12 cellular contexts compared by ENCODE assay signal in genomic region chr2:85852078-85852790, GRCh38. TPM values are rescaled to one million over a fixed set of nuclear protein-coding genes. Genes with fewer than 3 reads are reported as not detected.
DNase-seq lines count a peak whose midpoint lies in the region; ATAC-seq and TF ChIP-seq lines count a peak whose summit lies in the region.
"Had no signal": no experiment of that assay in that cellular context is flagged by ENCODE, and none has a peak within 500 bp of the region (broad histone marks: within the 10 kb centered on the region; RNA-seq: fewer than 3 reads in every experiment).

No MANE protein-coding gene starts in this region.

- H3K9me3 ChIP-seq in OCI-LY1 (ENCODE audit: low read length): peaks cover 6% of the 10 kb centered on the region; the same call in 1 of the 2 replicates
- no peaks in the 10 kb centered on the region for H3K9me3 ChIP-seq in duodenal mucosa (ENCODE audit: control insufficient read depth in 1 of 2, low read length in 2 of 2)

- peaks cover 30% of the 10 kb centered on the region for H3K4me1 ChIP-seq in OCI-LY1 (ENCODE audit: insufficient read depth, low read length, severe bottlenecking)
- peaks cover 15 to 16% of the 10 kb centered on the region in 2 donors for H3K4me1 ChIP-seq in duodenal mucosa (ENCODE audit: control insufficient read depth in 1 of 2, insufficient read depth in 2 of 2, low read length in 2 of 2)

- ATAC-seq in stimulated activated effector memory CD8-positive, alpha-beta T cell treated with anti-CD3 and anti-CD28 coated beads, Interleukin-12 subunit alpha, Interleukin-12 subunit beta, amount 100 ng/mL, for 72 hours: no peak
- no peak for ATAC-seq in GM18520 (IDR thresholded peaks at IDR 0.05; ENCODE audit: unreplicated experiment)

- H3K36me3 ChIP-seq in GM06990 (ENCODE audit: control insufficient read depth, insufficient read depth, low read length) (no peaks in the 10 kb centered on the region), OCI-LY1 (ENCODE audit: insufficient read depth, low read length) (peaks cover 16% of the 10 kb centered on the region), duodenal mucosa (ENCODE audit: control insufficient read depth in 1 of 2, insufficient read depth in 2 of 2, low read length in 2 of 2) (peaks cover 0 to 3% of the 10 kb centered on the region in 2 donors)
- H3K36me3 ChIP-seq: WERI-Rb-1 had no signal

- DNase-seq in GM06990 (ENCODE audit: extremely low read depth, insufficient read length) (no peak), posterior vena cava (ENCODE audit: low spot score) (no peak), epidermal melanocyte (ENCODE audit: insufficient read length, low spot score) (no peak)
- DNase-seq in stimulated activated effector memory CD8-positive, alpha-beta T cell treated with anti-CD3 and anti-CD28 coated beads, Interleukin-12 subunit alpha, Interleukin-12 subunit beta, amount 100 ng/mL, for 72 hours (ENCODE audit: low spot score in 2 of 2): peak in 1 of 2 donors; percentile 47
- DNase-seq: amniotic stem cell, DMS53, nephron progenitor cell, RPMI8226, WERI-Rb-1 had no signal

- no peaks in the 10 kb centered on the region for H3K79me2 ChIP-seq in OCI-LY1 (ENCODE audit: insufficient read depth, low read length)

- H3K4me3 Mint-ChIP-seq in stimulated activated effector memory CD8-positive, alpha-beta T cell treated with anti-CD3 and anti-CD28 coated beads, Interleukin-12 subunit alpha, Interleukin-12 subunit beta, amount 100 ng/mL, for 72 hours: peak overlapping the region; percentile 74
- H3K4me3 Mint-ChIP-seq: nephron progenitor cell had no signal

- peak overlapping the region; percentile 97 for H3K27ac Mint-ChIP-seq in stimulated activated effector memory CD8-positive, alpha-beta T cell treated with anti-CD3 and anti-CD28 coated beads, Interleukin-12 subunit alpha, Interleukin-12 subunit beta, amount 100 ng/mL, for 72 hours

- H3K27me3 ChIP-seq in GM06990 (replicated peaks; ENCODE audit: control insufficient read depth, insufficient read depth, low read length): no peaks in the 10 kb centered on the region
- no peaks in the 10 kb centered on the region for H3K27me3 ChIP-seq in OCI-LY1 (ENCODE audit: insufficient read depth, low read length)
- no peaks in the 10 kb centered on the region for H3K27me3 ChIP-seq in duodenal mucosa (ENCODE audit: control insufficient read depth in 1 of 2, insufficient read depth in 2 of 2, low read length in 2 of 2)

- H2AFZ ChIP-seq in OCI-LY1 (ENCODE audit: low read length): no peak overlapping the region; the same call in 1 of the 2 replicates

- H3K27ac ChIP-seq in OCI-LY1 (ENCODE audit: low read depth, low read length, poor library complexity, severe bottlenecking) (peak overlapping the region; percentile 83), duodenal mucosa (ENCODE audit: low read depth, low read length) (no peak overlapping the region)
- H3K27ac ChIP-seq: WERI-Rb-1 had no signal

- H3K4me2 ChIP-seq in OCI-LY1 (ENCODE audit: low read length): peak overlapping the region; percentile 75

- peak overlapping the region; percentile 4; the same call in 1 of the 2 replicates for H3K4me3 ChIP-seq in GM06990 (replicated peaks; ENCODE audit: low read depth, low read length)
- H3K4me3 ChIP-seq in OCI-LY1 (ENCODE audit: low read depth, low read length, poor library complexity, severe bottlenecking): peak overlapping the region; percentile 47
- peak overlapping the region; percentile 32 to 38 for H3K4me3 ChIP-seq in duodenal mucosa (ENCODE audit: low read depth in 1 of 2, low read length in 2 of 2)

- H3F3A ChIP-seq in OCI-LY1 (ENCODE audit: insufficient read depth, low read length): no peaks in the 10 kb centered on the region; the same call in 1 of the 2 replicates

- intact Hi-C loops in posterior vena cava (cut with DNase I): no loop called here

- no peak for TF ChIP-seq CTCF in GM06990 (IDR thresholded peaks at IDR 0.05; ENCODE audit: insufficient read depth, low read length, poor library complexity, severe bottlenecking)
- no peak for TF ChIP-seq CTCF in OCI-LY1 (IDR thresholded peaks at IDR 0.05; ENCODE audit: low read length)

- no peaks in the 10 kb centered on the region for H3K9me2 ChIP-seq in OCI-LY1 (ENCODE audit: low read depth, low read length)

- H3K9ac ChIP-seq in OCI-LY1 (ENCODE audit: low read length) (peak overlapping the region; percentile 60), duodenal mucosa (ENCODE audit: low read depth in 1 of 2, low read length in 2 of 2) (no peak overlapping the region)

- peaks cover 15% of the 10 kb centered on the region for H3K36me3 Mint-ChIP-seq in stimulated activated effector memory CD8-positive, alpha-beta T cell treated with anti-CD3 and anti-CD28 coated beads, Interleukin-12 subunit alpha, Interleukin-12 subunit beta, amount 100 ng/mL, for 72 hours

- H3K9me3 Mint-ChIP-seq in stimulated activated effector memory CD8-positive, alpha-beta T cell treated with anti-CD3 and anti-CD28 coated beads, Interleukin-12 subunit alpha, Interleukin-12 subunit beta, amount 100 ng/mL, for 72 hours: peaks cover 3% of the 10 kb centered on the region
- H3K9me3 Mint-ChIP-seq: nephron progenitor cell had no signal

- H3K4me1 Mint-ChIP-seq in stimulated activated effector memory CD8-positive, alpha-beta T cell treated with anti-CD3 and anti-CD28 coated beads, Interleukin-12 subunit alpha, Interleukin-12 subunit beta, amount 100 ng/mL, for 72 hours: peaks cover 78% of the 10 kb centered on the region

- H4K20me1 ChIP-seq in OCI-LY1 (ENCODE audit: insufficient read depth, low read length): no peaks in the 10 kb centered on the region

RNA-seq across cellular contexts. Expression of gene ST3GAL5, which starts 36.6 kb away (rescaled TPM):
- 10 to 100 TPM; 20.4 to 23.5 TPM for total RNA-seq in posterior vena cava
